14 cellular contexts compared by ENCODE assay signal in the genomic region with DNA sequence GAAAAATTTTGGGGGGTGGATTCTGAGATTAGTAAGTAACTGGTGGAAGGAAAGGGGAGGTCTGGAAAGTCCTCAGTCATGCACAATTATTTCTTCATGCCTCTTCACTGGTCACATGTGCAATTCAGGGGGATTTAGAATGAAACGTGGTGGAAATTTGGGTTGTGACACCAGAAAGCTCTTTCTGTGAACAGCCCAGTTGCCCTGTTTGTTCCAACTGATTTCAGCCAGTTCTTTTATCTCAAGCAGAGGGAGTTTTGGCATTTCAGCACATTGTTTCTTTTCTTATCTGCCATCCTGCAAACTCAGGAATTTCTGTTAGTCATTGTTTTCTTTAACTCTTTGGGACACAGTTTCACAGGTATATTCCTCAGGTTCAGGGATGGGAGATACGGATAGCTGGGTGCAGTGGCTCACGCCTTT. TPM values are rescaled to one million over a fixed set of nuclear protein-coding genes. Genes with fewer than 3 reads are reported as not detected.
DNase-seq lines count a peak whose midpoint lies in the region; ATAC-seq lines count a peak whose summit lies in the region.
"Had no signal": no experiment of that assay in that cellular context is flagged by ENCODE, and none has a peak within 500 bp of the region (broad histone marks: within the 10 kb centered on the region; RNA-seq: fewer than 3 reads in every experiment).

No MANE protein-coding gene starts in this region.

- no peak overlapping the region for H3K27ac ChIP-seq in ACC112 (ENCODE audit: low read depth, low read length)
- H3K27ac ChIP-seq: Peyer's patch had no signal

- no peaks in the 10 kb centered on the region for H3K27me3 ChIP-seq in ACC112 (ENCODE audit: insufficient read depth, low read length)
- no peaks in the 10 kb centered on the region for H3K27me3 ChIP-seq in mucosa of stomach (ENCODE audit: control insufficient read depth, insufficient read depth, low read length)
- H3K27me3 ChIP-seq: BE2C, left lung, Peyer's patch had no signal

- ATAC-seq in GM21619 (IDR thresholded peaks at IDR 0.05; ENCODE audit: unreplicated experiment): no peak
- ATAC-seq: left lung had no signal

- no peaks in the 10 kb centered on the region for H3K79me2 ChIP-seq in ACC112 (ENCODE audit: control insufficient read depth, insufficient read depth, low read length, unreplicated experiment)

- H3K9me3 ChIP-seq in mucosa of stomach (ENCODE audit: control insufficient read depth, low read length): no peaks in the 10 kb centered on the region
- H3K9me3 ChIP-seq: BE2C, HAP-1, left lung, Peyer's patch had no signal

- DNase-seq in NCI-H226 (peak; percentile 62), dermis microvascular lymphatic vessel endothelial cell (ENCODE audit: low read depth in 2 of 2) (peak; percentile 73 to 84), NCI-H2029 (lab: John Stamatoyannopoulos, UW) (no peak), T-helper 2 cell (no peak), retina (no peak)
- DNase-seq: BE2C; left lung; Peyer's patch; stimulated activated CD4-positive, alpha-beta T cell treated with anti-CD3 and anti-CD28 coated beads, Interleukin-2, amount 100 ng/mL, for 48 hours; stimulated activated naive CD4-positive, alpha-beta T cell had no signal

- H3K4me3 ChIP-seq in ACC112 (ENCODE audit: low read depth, low read length) (no peak overlapping the region), mucosa of stomach (ENCODE audit: low read length) (no peak overlapping the region)
- H3K4me3 ChIP-seq: HAP-1, left lung, Peyer's patch had no signal

- no peaks in the 10 kb centered on the region for H3K36me3 ChIP-seq in ACC112 (ENCODE audit: insufficient read depth, low read length)
- H3K36me3 ChIP-seq in mucosa of stomach (ENCODE audit: control insufficient read depth, insufficient read depth, low read length): no peaks in the 10 kb centered on the region
- H3K36me3 ChIP-seq: BE2C, HAP-1, left lung, Peyer's patch had no signal

- peak overlapping the region; percentile 64 for H3K9ac ChIP-seq in mucosa of stomach (ENCODE audit: low read length)

- peaks cover 18% of the 10 kb centered on the region for H3K4me1 ChIP-seq in ACC112 (ENCODE audit: control insufficient read depth, insufficient read depth, low read length, unreplicated experiment)
- peaks cover 36% of the 10 kb centered on the region for H3K4me1 ChIP-seq in mucosa of stomach (ENCODE audit: control insufficient read depth, insufficient read depth, low read length)
- H3K4me1 ChIP-seq: BE2C had no signal

- H2AFZ ChIP-seq in ACC112 (ENCODE audit: low read length, unreplicated experiment): peak overlapping the region; percentile 48

RNA-seq across cellular contexts. Expression of a gene that starts 5.1 kb away (rescaled TPM):
- 12.1 and 21.2 TPM in 2 replicates for total RNA-seq in dermis microvascular lymphatic vessel endothelial cell

Comparison
In these comparisons a context has a peak if more than half of its experiments do, and no peak if none do; other contexts are left out.
1. DNase-seq: peak in NCI-H226 (single experiment) and dermis microvascular lymphatic vessel endothelial cell (2 of 2); none in NCI-H2029 (single experiment), T-helper 2 cell (0 of 5) and retina (single experiment).